Comparison of ENCODE assay signal across 7 cellular contexts in genomic region chr1:110210604-110211502, GRCh38. TPM values are rescaled to one million over a fixed set of nuclear protein-coding genes. Genes with fewer than 3 reads are reported as not detected.
DNase-seq lines count a peak whose midpoint lies in the region; ATAC-seq and TF ChIP-seq lines count a peak whose summit lies in the region.

No MANE protein-coding gene starts in this region.

- H3K27ac ChIP-seq in muscle layer of duodenum (ENCODE audit: low read length) (no peak overlapping the region), stomach smooth muscle (ENCODE audit: low read length) (no peak overlapping the region)

- ATAC-seq in GM18498 (IDR thresholded peaks at IDR 0.05; ENCODE audit: unreplicated experiment) (peak; percentile 35), HG02884 (IDR thresholded peaks at IDR 0.05; ENCODE audit: unreplicated experiment) (peak; percentile 12)

- H3K9me3 Mint-ChIP-seq in endothelial cell (ENCODE audit: unreplicated experiment): no peaks in the 10 kb centered on the region

- peak overlapping the region; percentile 90 for H3K4me3 Mint-ChIP-seq in endothelial cell (ENCODE audit: unreplicated experiment)

- no peak for TF ChIP-seq CTCF in endothelial cell (IDR thresholded peaks at IDR 0.05; ENCODE audit: unreplicated experiment)

- H3K9ac ChIP-seq in stomach smooth muscle (ENCODE audit: low read length in 2 of 2): peak overlapping the region in 1 of 2 donors; percentile 31

- peaks cover 46% of the 10 kb centered on the region for H3K4me1 Mint-ChIP-seq in endothelial cell (ENCODE audit: unreplicated experiment)

- H3K9me3 ChIP-seq in muscle layer of duodenum (ENCODE audit: control insufficient read depth in 1 of 2, low read length in 2 of 2): no peaks in the 10 kb centered on the region
- H3K9me3 ChIP-seq in stomach smooth muscle (ENCODE audit: control insufficient read depth in 2 of 2, low read length in 2 of 2): no peaks in the 10 kb centered on the region

- H3K36me3 ChIP-seq in muscle layer of duodenum (ENCODE audit: control insufficient read depth in 1 of 2, insufficient read depth in 2 of 2, low read length in 2 of 2): no peaks in the 10 kb centered on the region
- H3K36me3 ChIP-seq in stomach smooth muscle (ENCODE audit: control insufficient read depth in 2 of 2, insufficient read depth in 2 of 2, low read length in 2 of 2): no peaks in the 10 kb centered on the region

- H3K27ac Mint-ChIP-seq in endothelial cell (ENCODE audit: unreplicated experiment): no peak overlapping the region

- DNase-seq in NCI-H748 (lab: John Stamatoyannopoulos, UW; ENCODE audit: unreplicated experiment): peak; percentile 77
- DNase-seq in activated CD8-positive, alpha-beta memory T cell treated with anti-CD3 and anti-CD28 coated beads for 4 hours (ENCODE audit: low read depth in 2 of 2): peak; percentile 11 to 15
- peak; percentile 49 for DNase-seq in endothelial cell (ENCODE audit: low spot score)

- H3K4me1 ChIP-seq in muscle layer of duodenum (ENCODE audit: control insufficient read depth in 1 of 2, insufficient read depth in 2 of 2, low read length in 2 of 2) (peaks cover 0 to 18% of the 10 kb centered on the region in 2 donors), stomach smooth muscle (ENCODE audit: control insufficient read depth, insufficient read depth, low read length) (peaks cover 39% of the 10 kb centered on the region)

- H3K36me3 Mint-ChIP-seq in endothelial cell (ENCODE audit: low read depth, unreplicated experiment): peaks cover 9% of the 10 kb centered on the region

- H3K4me3 ChIP-seq in muscle layer of duodenum (ENCODE audit: low read depth in 1 of 2, low read length in 2 of 2): peak overlapping the region; percentile 44 to 72
- H3K4me3 ChIP-seq in stomach smooth muscle (ENCODE audit: low read length in 2 of 2): peak overlapping the region; percentile 49 to 80

- peaks cover 12% of the 10 kb centered on the region for H3K27me3 Mint-ChIP-seq in endothelial cell (ENCODE audit: unreplicated experiment)

- no peaks in the 10 kb centered on the region for H3K27me3 ChIP-seq in muscle layer of duodenum (ENCODE audit: low read depth, low read length)
- H3K27me3 ChIP-seq in stomach smooth muscle (ENCODE audit: control insufficient read depth in 1 of 2, insufficient read depth in 2 of 2, low read length in 2 of 2): peaks cover 0 to 7% of the 10 kb centered on the region in 2 donors

RNA-seq across cellular contexts. Expression of gene KCNC4, which starts 0.7 kb away (rescaled TPM):
- 37.4 TPM for total RNA-seq in endothelial cell (ENCODE audit: unreplicated experiment)

Comparison
In these comparisons a context has a peak if more than half of its experiments do, and no peak if none do; other contexts are left out.
1. DNase-seq: peak in every context shown above with its lines; median percentile 77 in NCI-H748; 49 in endothelial cell; 13 in activated CD8-positive, alpha-beta memory T cell treated with anti-CD3 and anti-CD28 coated beads for 4 hours.